In genomic region chr9:69888876-69889585, GRCh38 we compare ENCODE assay signal across 23 cellular contexts.
DNase-seq lines count a peak whose midpoint lies in the region; ATAC-seq, FAIRE-seq and TF ChIP-seq lines count a peak whose summit lies in the region.
"Had no signal": no experiment of that assay in that cellular context is flagged by ENCODE, and none has a peak within 500 bp of the region (broad histone marks: within the 10 kb centered on the region; RNA-seq: fewer than 3 reads in every experiment).

No MANE protein-coding gene starts in this region.

- 0 out of 2 replicates have a peak overlapping the region, but pooled peaks have one; percentile 39 for H2AFZ ChIP-seq in PC-9

- CTCF ChIA-PET in PC-9 (lab: Charles Lee): no interaction called here

- no TSS peak for BruUV-seq in PC-9 (replicated peaks; lab: Mats Ljungman, UMichigan)

- H3K27ac ChIP-seq in PC-9: peak overlapping the region; percentile 60
- H3K27ac ChIP-seq in kidney (ENCODE audit: low read depth in 2 of 2, low read length in 2 of 2): no peak overlapping the region
- H3K27ac ChIP-seq: KMS-11 had no signal

- H3K9me3 Mint-ChIP-seq in memory B cell: no peaks in the 10 kb centered on the region
- H3K9me3 Mint-ChIP-seq: CD4-positive, CD25-positive, alpha-beta regulatory T cell had no signal

- no peak overlapping the region for H3K27ac Mint-ChIP-seq in memory B cell
- H3K27ac Mint-ChIP-seq: CD4-positive, CD25-positive, alpha-beta regulatory T cell; T-helper 17 cell had no signal

- intact Hi-C loops in PC-9 (cut with micrococcal nuclease; ENCODE audit: unreplicated experiment): loop anchor here (5.0 kb wide), 1 partner anchor 127 kb away; the partner anchor contains the start of gene PTAR1
- intact Hi-C loops in kidney (cut with DNase I): no loop called here

- peaks cover 29% of the 10 kb centered on the region for H3F3A ChIP-seq in PC-9 (ENCODE audit: insufficient read depth, low read depth)

- no peaks in the 10 kb centered on the region for H3K36me3 ChIP-seq in GM06990 (ENCODE audit: control insufficient read depth, insufficient read depth, low read length)
- H3K36me3 ChIP-seq in PC-9 (ENCODE audit: low read depth): no peaks in the 10 kb centered on the region
- H3K36me3 ChIP-seq in kidney (ENCODE audit: control insufficient read depth in 1 of 2, insufficient read depth in 2 of 2, low read length in 2 of 2): no peaks in the 10 kb centered on the region
- H3K36me3 ChIP-seq: MG63 had no signal

- peak overlapping the region; percentile 11; the same call in 1 of the 2 replicates for H3K4me2 ChIP-seq in PC-9
- H3K4me2 ChIP-seq: KMS-11 had no signal

- TF ChIP-seq CTCF in GM06990 (IDR thresholded peaks at IDR 0.05; ENCODE audit: insufficient read depth, low read length, poor library complexity, severe bottlenecking) (no peak), PC-9 (conservative IDR thresholded peaks at IDR 0.05) (no peak), kidney (IDR thresholded peaks at IDR 0.05; ENCODE audit: borderline replicate concordance, extremely low read depth, insufficient read depth) (no peak)

- no peak overlapping the region for H3K9ac ChIP-seq in kidney (ENCODE audit: low read length in 2 of 2)
- H3K9ac ChIP-seq: KMS-11 had no signal

- no peak for FAIRE-seq in kidney (lab: Jason Lieb, UNC)
- FAIRE-seq: G401.6, RCC 7860 had no signal

- H4K20me1 ChIP-seq in PC-9 (ENCODE audit: insufficient read depth): no peaks in the 10 kb centered on the region

- H3K27me3 ChIP-seq in GM06990 (replicated peaks; ENCODE audit: control insufficient read depth, insufficient read depth, low read length) (no peaks in the 10 kb centered on the region), PC-9 (ENCODE audit: insufficient read depth, low read depth) (no peaks in the 10 kb centered on the region)
- H3K27me3 ChIP-seq: MG63 had no signal

- H3K9me3 ChIP-seq in PC-9 (ENCODE audit: insufficient read depth, low read depth) (no peaks in the 10 kb centered on the region; the same call in none of the 2 replicates), kidney (ENCODE audit: control insufficient read depth in 1 of 2, low read length in 2 of 2) (no peaks in the 10 kb centered on the region)
- H3K9me3 ChIP-seq: MG63 had no signal

- H3K4me1 Mint-ChIP-seq in memory B cell: no peaks in the 10 kb centered on the region
- H3K4me1 Mint-ChIP-seq: CD4-positive, CD25-positive, alpha-beta regulatory T cell had no signal

- no peaks in the 10 kb centered on the region; the same call in 1 of the 2 replicates for H3K9me2 ChIP-seq in PC-9 (ENCODE audit: insufficient read depth)

- peaks cover 18% of the 10 kb centered on the region for H3K27me3 Mint-ChIP-seq in memory B cell

- no peak overlapping the region for H3K4me3 Mint-ChIP-seq in memory B cell
- H3K4me3 Mint-ChIP-seq: CD4-positive, CD25-positive, alpha-beta regulatory T cell; T-helper 17 cell had no signal

- H3K79me2 ChIP-seq in PC-9 (ENCODE audit: low read depth): no peaks in the 10 kb centered on the region

- peak; percentile 4 for DNase-seq in GM06990 (ENCODE audit: extremely low read depth, insufficient read length)
- DNase-seq in PC-9: peak in 1 of 2 experiments; percentile 65
- no peak for DNase-seq in memory B cell (ENCODE audit: low spot score in 2 of 2)
- DNase-seq in GM19238 (ENCODE audit: insufficient read length, low spot score): no peak
- no peak for DNase-seq in stimulated activated naive CD8-positive, alpha-beta T cell treated with anti-CD3 and anti-CD28 coated beads, Interleukin-15, Interleukin-2, amounts not matched to agents 100 U/mL and 50 U/mL, for 24 hours
- DNase-seq in kidney: no peak
- DNase-seq: ACHN; CD4-positive, CD25-positive, alpha-beta regulatory T cell; DMS79; MG63; NCI-H1436 treated with DMSO at 0.1 percent for 48 hours; NCI-H2081; NCI-H2227 treated with DMSO at 0.1 percent for 48 hours; NCI-H526; NK-92 treated with Interleukin-12 subunit alpha and Interleukin-12 subunit beta, amount 100 ng/mL, for 24 hours; SHP77 treated with DMSO at 0.1 percent for 48 hours; T-helper 17 cell had no signal

- ATAC-seq in HG02798 (IDR thresholded peaks at IDR 0.05; ENCODE audit: poor library complexity, unreplicated experiment) (peak; percentile 82), memory B cell (ENCODE audit: low read depth) (peak; percentile 24), GM21717 (IDR thresholded peaks at IDR 0.05; ENCODE audit: unreplicated experiment) (no peak)
- ATAC-seq in stimulated activated naive CD8-positive, alpha-beta T cell treated with anti-CD3 and anti-CD28 coated beads, Interleukin-15, Interleukin-2, amounts not matched to agents 100 U/mL and 50 U/mL, for 24 hours: no peak
- ATAC-seq: HCT116, T-helper 17 cell had no signal

- POLR2A ChIA-PET in PC-9 (lab: Charles Lee; ENCODE audit: unreplicated experiment): no interaction called here

- H3K4me1 ChIP-seq in PC-9 (replicated peaks; ENCODE audit: insufficient read depth) (peaks cover 40% of the 10 kb centered on the region), kidney (ENCODE audit: control insufficient read depth in 1 of 2, insufficient read depth in 1 of 2, low read depth in 1 of 2, low read length in 2 of 2) (peaks cover 5 to 6% of the 10 kb centered on the region in 2 donors)

- H3K36me3 Mint-ChIP-seq in memory B cell: no peaks in the 10 kb centered on the region
- H3K36me3 Mint-ChIP-seq: CD4-positive, CD25-positive, alpha-beta regulatory T cell had no signal

- no peak overlapping the region for H3K4me3 ChIP-seq in GM06990 (replicated peaks; ENCODE audit: low read depth, low read length)
- no peak overlapping the region for H3K4me3 ChIP-seq in PC-9
- no peak overlapping the region for H3K4me3 ChIP-seq in kidney (ENCODE audit: low read length in 2 of 2)
- H3K4me3 ChIP-seq: MG63 had no signal

Comparison
In these comparisons a context has a peak if more than half of its experiments do, and no peak if none do; other contexts are left out.
1. ATAC-seq: peak in HG02798 (single experiment) and memory B cell (single experiment); none in stimulated activated naive CD8-positive, alpha-beta T cell treated with anti-CD3 and anti-CD28 coated beads, Interleukin-15, Interleukin-2, amounts not matched to agents 100 U/mL and 50 U/mL, for 24 hours (single experiment) and GM21717 (single experiment).